In genomic region chr10:75926763-75927162, GRCh38 we compare ENCODE assay signal across 2 cellular contexts.
TF ChIP-seq lines count a peak whose summit lies in the region.

No MANE protein-coding gene starts in this region.

TF ChIP-seq in IMR-90, 13 proteins besides CTCF, POLR2A, EP300 and RAD21 (continued from another document):
- TF ChIP-seq, protein P1, sequence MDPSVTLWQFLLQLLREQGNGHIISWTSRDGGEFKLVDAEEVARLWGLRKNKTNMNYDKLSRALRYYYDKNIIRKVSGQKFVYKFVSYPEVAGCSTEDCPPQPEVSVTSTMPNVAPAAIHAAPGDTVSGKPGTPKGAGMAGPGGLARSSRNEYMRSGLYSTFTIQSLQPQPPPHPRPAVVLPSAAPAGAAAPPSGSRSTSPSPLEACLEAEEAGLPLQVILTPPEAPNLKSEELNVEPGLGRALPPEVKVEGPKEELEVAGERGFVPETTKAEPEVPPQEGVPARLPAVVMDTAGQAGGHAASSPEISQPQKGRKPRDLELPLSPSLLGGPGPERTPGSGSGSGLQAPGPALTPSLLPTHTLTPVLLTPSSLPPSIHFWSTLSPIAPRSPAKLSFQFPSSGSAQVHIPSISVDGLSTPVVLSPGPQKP (IDR thresholded peaks at IDR 0.05; ENCODE audit: borderline replicate concordance, low read depth, low read length), result no peak
- TF ChIP-seq, protein P2, sequence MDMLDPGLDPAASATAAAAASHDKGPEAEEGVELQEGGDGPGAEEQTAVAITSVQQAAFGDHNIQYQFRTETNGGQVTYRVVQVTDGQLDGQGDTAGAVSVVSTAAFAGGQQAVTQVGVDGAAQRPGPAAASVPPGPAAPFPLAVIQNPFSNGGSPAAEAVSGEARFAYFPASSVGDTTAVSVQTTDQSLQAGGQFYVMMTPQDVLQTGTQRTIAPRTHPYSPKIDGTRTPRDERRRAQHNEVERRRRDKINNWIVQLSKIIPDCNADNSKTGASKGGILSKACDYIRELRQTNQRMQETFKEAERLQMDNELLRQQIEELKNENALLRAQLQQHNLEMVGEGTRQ (IDR thresholded peaks at IDR 0.05; ENCODE audit: low read depth, low read length), result no peak
- TF ChIP-seq CEBPB (IDR thresholded peaks at IDR 0.05; ENCODE audit: low read depth, low read length), result no peak
- no peak for TF ChIP-seq CHD1 (IDR thresholded peaks at IDR 0.05; ENCODE audit: low read depth, low read length)
- no peak for TF ChIP-seq SMC3 (IDR thresholded peaks at IDR 0.05; ENCODE audit: low read depth, low read length)
- TF ChIP-seq FOS (IDR thresholded peaks at IDR 0.05; ENCODE audit: low read depth, low read length), result no peak
- TF ChIP-seq RCOR1 (IDR thresholded peaks at IDR 0.05; ENCODE audit: insufficient replicate concordance, low read length), result no peak
- TF ChIP-seq MXI1 (IDR thresholded peaks at IDR 0.05; ENCODE audit: borderline replicate concordance, low read depth, low read length), result no peak
- TF ChIP-seq MAZ (IDR thresholded peaks at IDR 0.05; ENCODE audit: borderline replicate concordance, low read depth, low read length), result no peak
- TF ChIP-seq RFX5 (IDR thresholded peaks at IDR 0.05; ENCODE audit: low read depth, low read length), result no peak
- TF ChIP-seq NFE2L2 (IDR thresholded peaks at IDR 0.05; ENCODE audit: low read depth, low read length), result no peak
- TF ChIP-seq MAFK (IDR thresholded peaks at IDR 0.05; ENCODE audit: low read depth, low read length), result no peak

TF ChIP-seq in K562, 482 proteins besides CTCF, POLR2A, EP300 and RAD21 (continued from another document):
- no peak for TF ChIP-seq E2F6 (IDR thresholded peaks at IDR 0.05; ENCODE audit: borderline replicate concordance in 1 of 2, extremely low read depth in 1 of 2, insufficient read depth in 1 of 2, insufficient read length in 1 of 2, low read depth in 1 of 2, low read length in 1 of 2, poor library complexity in 1 of 2, severe bottlenecking in 1 of 2)
- peak; percentile 50 for TF ChIP-seq SMC3 (conservative IDR thresholded peaks at IDR 0.05; ENCODE audit: insufficient read depth, low read depth, low read length)
